Comparison of ENCODE assay signal across 13 cellular contexts in the genomic region with DNA sequence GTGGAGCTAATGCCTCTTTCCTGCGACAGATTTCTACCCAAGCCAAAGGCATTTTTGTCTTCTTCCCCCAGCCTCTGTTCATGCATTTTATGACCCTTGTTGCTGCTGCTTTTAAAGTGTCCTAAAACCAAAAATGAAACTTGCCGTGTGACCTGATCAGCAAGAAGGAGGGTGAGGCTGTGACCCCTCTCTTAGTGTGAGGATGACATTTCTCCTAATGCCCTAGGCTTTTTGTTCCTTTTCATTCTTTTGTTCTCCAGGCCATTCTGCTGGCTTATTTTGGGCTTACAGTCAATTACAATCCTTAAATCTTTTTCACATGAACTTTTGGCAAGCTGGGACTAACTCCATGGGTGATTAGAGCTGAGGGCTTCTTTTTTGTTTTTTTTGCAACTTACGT. TPM values are rescaled to one million over a fixed set of nuclear protein-coding genes. Genes with fewer than 3 reads are reported as not detected.
DNase-seq lines count a peak whose midpoint lies in the region; ATAC-seq and TF ChIP-seq lines count a peak whose summit lies in the region.
"Had no signal": no experiment of that assay in that cellular context is flagged by ENCODE, and none has a peak within 500 bp of the region (broad histone marks: within the 10 kb centered on the region; RNA-seq: fewer than 3 reads in every experiment).

No MANE protein-coding gene starts in this region.

- H3K4me1 ChIP-seq in HUES64 (ENCODE audit: insufficient read depth, low read length) (peaks cover 42% of the 10 kb centered on the region), SK-N-SH (ENCODE audit: control insufficient read depth in 1 of 2, insufficient read depth in 2 of 2, low read depth in 1 of 2, low read length in 1 of 2) (no peaks in the 10 kb centered on the region; a peak in 1 of 4 replicates)

- H3K36me3 Mint-ChIP-seq in neural crest cell (ENCODE audit: low read depth) = no peaks in the 10 kb centered on the region

- no peaks in the 10 kb centered on the region for H3K9me3 Mint-ChIP-seq in neural crest cell

- no peaks in the 10 kb centered on the region for H3K27me3 Mint-ChIP-seq in neural crest cell (ENCODE audit: low read depth)

- no peak for TF ChIP-seq EP300 in SK-N-SH (IDR thresholded peaks at IDR 0.05; ENCODE audit: borderline replicate concordance in 1 of 2, low read depth in 1 of 2, low read length in 1 of 2)

- POLR2A ChIA-PET in SK-N-SH (lab: Yijun Ruan, JAX) = no interaction called here

- DNase-seq in neural crest cell (ENCODE audit: low read depth, low spot score) = no peak
- no peak for DNase-seq in SK-N-SH
- no peak for DNase-seq in iPS-NIHi11 (ENCODE audit: low spot score)
- no peak for DNase-seq in dedifferentiated amniotic fluid mesenchymal stem cell (ENCODE audit: extremely low spot score)
- DNase-seq in NCI-H1436 treated with DMSO at 0.1 percent for 48 hours (lab: John Stamatoyannopoulos, UW) = no peak
- DNase-seq: Caco-2; NCI-H774; stimulated activated CD4-positive, alpha-beta T cell treated with anti-CD3 and anti-CD28 coated beads, Interleukin-4, amount 100 ng/mL, for 1 hour had no signal

- H3K27ac ChIP-seq in HUES64 (ENCODE audit: low read depth, low read length) (no peak overlapping the region), SK-N-SH (ENCODE audit: low read depth in 2 of 2, low read length in 1 of 2) (no peak overlapping the region)

- 77% methylated on average over 2 of the region's 3 CpGs for WGBS in HUES64
- 96% methylated on average over 3 of the region's 3 CpGs for WGBS in SK-N-SH (ENCODE audit: low lambda C conversion rate)

- no peaks in the 10 kb centered on the region for H3K27me3 ChIP-seq in HUES64 (ENCODE audit: insufficient read depth, low read length)
- H3K27me3 ChIP-seq in SK-N-SH (ENCODE audit: insufficient read depth) = no peaks in the 10 kb centered on the region

- no peak overlapping the region for H2AFZ ChIP-seq in SK-N-SH (ENCODE audit: low read depth)

- H3K9me3 ChIP-seq in HUES64 (ENCODE audit: insufficient read depth, low read depth, low read length) = no peaks in the 10 kb centered on the region
- H3K9me3 ChIP-seq in SK-N-SH = no peaks in the 10 kb centered on the region
- H3K9me3 ChIP-seq: Caco-2 had no signal

- H3K79me2 ChIP-seq in SK-N-SH (ENCODE audit: insufficient read depth) = peaks cover 10% of the 10 kb centered on the region

- no peaks in the 10 kb centered on the region for H3K9me2 ChIP-seq in SK-N-SH

- CTCF ChIA-PET in SK-N-SH (lab: Yijun Ruan, JAX) = interaction anchor here (0.8 kb wide), 1 partner anchor 195 kb away, joined by 3 read pairs; no protein-coding TSS in a partner anchor

- H3K4me3 ChIP-seq in HUES64 (ENCODE audit: low read length) = no peak overlapping the region
- H3K4me3 ChIP-seq in SK-N-SH (ENCODE audit: low read depth in 2 of 2, low read length in 1 of 2) = no peak overlapping the region
- H3K4me3 ChIP-seq: K562 had no signal

- ATAC-seq in GM18502 (IDR thresholded peaks at IDR 0.05; ENCODE audit: poor library complexity, unreplicated experiment) (peak; percentile 79), GM21576 (IDR thresholded peaks at IDR 0.05; ENCODE audit: unreplicated experiment) (peak; percentile 78)

- no peak overlapping the region for H3K4me2 ChIP-seq in SK-N-SH

- H3K4me3 Mint-ChIP-seq in neural crest cell = no peak overlapping the region

- H3F3A ChIP-seq in SK-N-SH (replicated peaks; ENCODE audit: insufficient read depth) = no peaks in the 10 kb centered on the region

- H3K4me1 Mint-ChIP-seq in neural crest cell = peaks cover 27% of the 10 kb centered on the region

- H3K36me3 ChIP-seq in HUES64 (ENCODE audit: insufficient read depth, low read length) (no peaks in the 10 kb centered on the region), SK-N-SH (replicated peaks in 1 of 2; ENCODE audit: control insufficient read depth in 1 of 2, insufficient read depth in 2 of 2, low read length in 1 of 2) (no peaks in the 10 kb centered on the region)

- H3K27ac Mint-ChIP-seq in neural crest cell (ENCODE audit: unreplicated experiment) = peak overlapping the region; percentile 69

- TF ChIP-seq CTCF in neural crest cell (conservative IDR thresholded peaks at IDR 0.05) (no peak), SK-N-SH (IDR thresholded peaks at IDR 0.05) (no peak)

- TF ChIP-seq RAD21 in SK-N-SH (IDR thresholded peaks at IDR 0.05; ENCODE audit: low read length) = no peak

- H3K9ac ChIP-seq in HUES64 (ENCODE audit: low read depth, low read length) (0 out of 2 replicates have a peak overlapping the region, but pooled peaks have one; percentile 17), SK-N-SH (no peak overlapping the region)

- H4K20me1 ChIP-seq in SK-N-SH (ENCODE audit: insufficient read depth) = no peaks in the 10 kb centered on the region

TF ChIP-seq in SK-N-SH, 30 proteins besides CTCF, POLR2A, EP300 and RAD21:
- no peak for TF ChIP-seq TAF1 (IDR thresholded peaks at IDR 0.05; ENCODE audit: borderline replicate concordance, low read depth, low read length)
- no peak for TF ChIP-seq RFX5 (IDR thresholded peaks at IDR 0.05; ENCODE audit: low read length)
- TF ChIP-seq ZBTB33 (IDR thresholded peaks at IDR 0.05; ENCODE audit: borderline replicate concordance, low read depth) = no peak
- no peak for TF ChIP-seq FOXJ3 (CRISPR knock-in tag; IDR thresholded peaks at IDR 0.05)
- TF ChIP-seq, protein P1, sequence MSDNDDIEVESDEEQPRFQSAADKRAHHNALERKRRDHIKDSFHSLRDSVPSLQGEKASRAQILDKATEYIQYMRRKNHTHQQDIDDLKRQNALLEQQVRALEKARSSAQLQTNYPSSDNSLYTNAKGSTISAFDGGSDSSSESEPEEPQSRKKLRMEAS (IDR thresholded peaks at IDR 0.05; ENCODE audit: low read depth) = no peak
- no peak for TF ChIP-seq MEF2A (IDR thresholded peaks at IDR 0.05; ENCODE audit: borderline replicate concordance, low read depth)
- TF ChIP-seq JUND (IDR thresholded peaks at IDR 0.05) = no peak
- TF ChIP-seq TEAD4 (IDR thresholded peaks at IDR 0.05; ENCODE audit: borderline replicate concordance, insufficient read depth) = no peak
- TF ChIP-seq MXI1 (IDR thresholded peaks at IDR 0.05; ENCODE audit: low read depth, low read length) = no peak
- TF ChIP-seq NFIC (IDR thresholded peaks at IDR 0.05; ENCODE audit: borderline replicate concordance) = no peak
- TF ChIP-seq GATA2 (CRISPR knock-in tag; IDR thresholded peaks at IDR 0.05) = no peak
TF ChIP-seq in SK-N-SH: peak in this region for 0.

RNA-seq across cellular contexts. Expression of gene PTTG2, which starts 34.4 kb away (rescaled TPM):
- not detected for polyA plus RNA-seq in HUES64 (2013, experiment 1 of 2)
- not detected for polyA plus RNA-seq in HUES64 (2013, experiment 2 of 2)
- total RNA-seq in neural crest cell = not detected in 2 replicates
- polyA plus RNA-seq in SK-N-SH (2012; rRNA removed) = not detected in 2 replicates
- polyA plus RNA-seq in SK-N-SH (2012; cell fraction: cytosol; rRNA removed) = not detected in 2 replicates
- polyA plus RNA-seq in SK-N-SH (2012; cell fraction: nucleus; rRNA removed) = not detected in 2 replicates
- total RNA-seq: Caco-2, K562, myocyte had no signal
- polyA plus RNA-seq: K562 had no signal
